In genomic region chr1:39051956-39052355, GRCh38 we compare ENCODE assay signal across 1 cellular context.
TF ChIP-seq lines count a peak whose summit lies in the region.

No MANE protein-coding gene starts in this region.

TF ChIP-seq in H1, 55 proteins besides CTCF, POLR2A, EP300 and RAD21:
- TF ChIP-seq ZNF274 (IDR thresholded peaks at IDR 0.05; ENCODE audit: borderline replicate concordance, extremely low read depth, low read length) (no peak), SP1 (IDR thresholded peaks at IDR 0.05; ENCODE audit: low read depth, low read length) (0 out of 2 replicates have a peak, but pooled peaks have one; percentile 20)
